In the genomic region with DNA sequence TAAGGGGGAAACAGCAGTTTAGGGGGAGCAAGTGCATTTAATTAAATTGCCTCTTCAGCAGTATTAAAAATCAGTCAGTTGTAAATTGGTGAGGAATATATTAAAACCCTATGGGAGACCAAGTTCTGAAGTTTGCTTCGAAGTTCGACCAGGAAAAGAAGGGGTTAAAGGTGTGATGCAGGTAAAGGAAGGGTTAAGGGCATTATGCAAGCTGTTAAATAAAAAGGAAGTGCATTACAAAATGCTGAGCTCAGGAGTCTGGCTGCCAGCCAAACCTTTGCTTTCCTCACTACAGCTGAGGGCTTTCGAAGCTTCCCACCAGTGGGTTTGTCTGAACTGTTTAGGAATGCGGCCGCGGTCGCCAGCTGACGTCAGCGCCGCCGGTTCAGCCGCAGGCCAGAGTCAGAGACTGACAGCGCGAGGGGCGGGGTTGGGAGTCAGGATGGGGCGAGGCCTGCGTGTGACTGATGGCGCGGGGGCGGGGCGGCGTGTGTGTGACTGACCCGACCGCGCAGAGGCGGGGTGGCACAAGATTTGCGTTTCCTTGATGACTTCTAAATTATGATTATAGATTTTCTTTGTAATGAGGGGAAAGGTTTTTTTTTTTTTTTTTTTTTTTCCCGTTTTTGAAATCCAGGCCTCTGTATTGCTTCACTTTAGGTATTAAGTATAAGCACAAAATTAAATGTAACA, we compare ENCODE assay signal across 1 cellular context.
TF ChIP-seq lines count a peak whose summit lies in the region.

No MANE protein-coding gene starts in this region.

TF ChIP-seq in K562, 482 proteins besides CTCF, POLR2A, EP300 and RAD21 (continued from another document and continues in another):
- TF ChIP-seq, protein P1, sequence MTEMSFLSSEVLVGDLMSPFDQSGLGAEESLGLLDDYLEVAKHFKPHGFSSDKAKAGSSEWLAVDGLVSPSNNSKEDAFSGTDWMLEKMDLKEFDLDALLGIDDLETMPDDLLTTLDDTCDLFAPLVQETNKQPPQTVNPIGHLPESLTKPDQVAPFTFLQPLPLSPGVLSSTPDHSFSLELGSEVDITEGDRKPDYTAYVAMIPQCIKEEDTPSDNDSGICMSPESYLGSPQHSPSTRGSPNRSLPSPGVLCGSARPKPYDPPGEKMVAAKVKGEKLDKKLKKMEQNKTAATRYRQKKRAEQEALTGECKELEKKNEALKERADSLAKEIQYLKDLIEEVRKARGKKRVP (CRISPR knock-in tag; IDR thresholded peaks at IDR 0.05), result no peak
- TF ChIP-seq ZNF76 (CRISPR knock-in tag; IDR thresholded peaks at IDR 0.05; ENCODE audit: borderline replicate concordance) (no peak), ZNF263 (CRISPR knock-in tag; IDR thresholded peaks at IDR 0.05; ENCODE audit: borderline replicate concordance) (no peak), ZBED1 (IDR thresholded peaks at IDR 0.05) (no peak), TRIM24 (IDR thresholded peaks at IDR 0.05) (peak; percentile 66 to 74), ZNF3 (CRISPR knock-in tag; IDR thresholded peaks at IDR 0.05) (no peak), CBX2 (IDR thresholded peaks at IDR 0.05; ENCODE audit: insufficient read depth, low read length, poor library complexity, severe bottlenecking) (no peak), KAT7 (CRISPR knock-in tag; IDR thresholded peaks at IDR 0.05; ENCODE audit: borderline replicate concordance) (no peak), ZNF444 (CRISPR knock-in tag; IDR thresholded peaks at IDR 0.05) (no peak), ATF7 (IDR thresholded peaks at IDR 0.05) (peak; percentile 98), ZNF551 (CRISPR knock-in tag; IDR thresholded peaks at IDR 0.05) (no peak), POLR3A (IDR thresholded peaks at IDR 0.05; ENCODE audit: borderline replicate concordance, extremely low read depth, insufficient read depth, insufficient read length) (no peak), ZNF778 (CRISPR knock-in tag; IDR thresholded peaks at IDR 0.05) (no peak), RBM25 (IDR thresholded peaks at IDR 0.05; ENCODE audit: low read depth, low read length, severe bottlenecking) (no peak), PHF20 (IDR thresholded peaks at IDR 0.05; ENCODE audit: partially characterized antibody) (peak; percentile 54), TGIF2 (CRISPR knock-in tag; IDR thresholded peaks at IDR 0.05) (no peak), SMAD4 (CRISPR knock-in tag; conservative IDR thresholded peaks at IDR 0.05) (peak; percentile 95), CTBP1 (IDR thresholded peaks at IDR 0.05; ENCODE audit: borderline replicate concordance) (peak; percentile 65; the same call in 1 of the 2 replicates), CBX8 (IDR thresholded peaks at IDR 0.05; ENCODE audit: borderline replicate concordance, extremely low read depth, low read depth, low read length, poor library complexity, severe bottlenecking) (no peak), NFE2L1 (tag; IDR thresholded peaks at IDR 0.05; ENCODE audit: borderline replicate concordance, low read depth) (no peak)
- TF ChIP-seq, protein P2, sequence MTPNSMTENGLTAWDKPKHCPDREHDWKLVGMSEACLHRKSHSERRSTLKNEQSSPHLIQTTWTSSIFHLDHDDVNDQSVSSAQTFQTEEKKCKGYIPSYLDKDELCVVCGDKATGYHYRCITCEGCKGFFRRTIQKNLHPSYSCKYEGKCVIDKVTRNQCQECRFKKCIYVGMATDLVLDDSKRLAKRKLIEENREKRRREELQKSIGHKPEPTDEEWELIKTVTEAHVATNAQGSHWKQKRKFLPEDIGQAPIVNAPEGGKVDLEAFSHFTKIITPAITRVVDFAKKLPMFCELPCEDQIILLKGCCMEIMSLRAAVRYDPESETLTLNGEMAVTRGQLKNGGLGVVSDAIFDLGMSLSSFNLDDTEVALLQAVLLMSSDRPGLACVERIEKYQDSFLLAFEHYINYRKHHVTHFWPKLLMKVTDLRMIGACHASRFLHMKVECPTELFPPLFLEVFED (CRISPR knock-in tag; conservative IDR thresholded peaks at IDR 0.05), result no peak
- TF ChIP-seq, protein P3, sequence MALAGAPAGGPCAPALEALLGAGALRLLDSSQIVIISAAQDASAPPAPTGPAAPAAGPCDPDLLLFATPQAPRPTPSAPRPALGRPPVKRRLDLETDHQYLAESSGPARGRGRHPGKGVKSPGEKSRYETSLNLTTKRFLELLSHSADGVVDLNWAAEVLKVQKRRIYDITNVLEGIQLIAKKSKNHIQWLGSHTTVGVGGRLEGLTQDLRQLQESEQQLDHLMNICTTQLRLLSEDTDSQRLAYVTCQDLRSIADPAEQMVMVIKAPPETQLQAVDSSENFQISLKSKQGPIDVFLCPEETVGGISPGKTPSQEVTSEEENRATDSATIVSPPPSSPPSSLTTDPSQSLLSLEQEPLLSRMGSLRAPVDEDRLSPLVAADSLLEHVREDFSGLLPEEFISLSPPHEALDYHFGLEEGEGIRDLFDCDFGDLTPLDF (CRISPR knock-in tag; IDR thresholded peaks at IDR 0.05), result no peak
- TF ChIP-seq, protein P4, sequence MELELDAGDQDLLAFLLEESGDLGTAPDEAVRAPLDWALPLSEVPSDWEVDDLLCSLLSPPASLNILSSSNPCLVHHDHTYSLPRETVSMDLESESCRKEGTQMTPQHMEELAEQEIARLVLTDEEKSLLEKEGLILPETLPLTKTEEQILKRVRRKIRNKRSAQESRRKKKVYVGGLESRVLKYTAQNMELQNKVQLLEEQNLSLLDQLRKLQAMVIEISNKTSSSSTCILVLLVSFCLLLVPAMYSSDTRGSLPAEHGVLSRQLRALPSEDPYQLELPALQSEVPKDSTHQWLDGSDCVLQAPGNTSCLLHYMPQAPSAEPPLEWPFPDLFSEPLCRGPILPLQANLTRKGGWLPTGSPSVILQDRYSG (tag; conservative IDR thresholded peaks at IDR 0.05; ENCODE audit: low read depth), result no peak
- TF ChIP-seq, protein P5, sequence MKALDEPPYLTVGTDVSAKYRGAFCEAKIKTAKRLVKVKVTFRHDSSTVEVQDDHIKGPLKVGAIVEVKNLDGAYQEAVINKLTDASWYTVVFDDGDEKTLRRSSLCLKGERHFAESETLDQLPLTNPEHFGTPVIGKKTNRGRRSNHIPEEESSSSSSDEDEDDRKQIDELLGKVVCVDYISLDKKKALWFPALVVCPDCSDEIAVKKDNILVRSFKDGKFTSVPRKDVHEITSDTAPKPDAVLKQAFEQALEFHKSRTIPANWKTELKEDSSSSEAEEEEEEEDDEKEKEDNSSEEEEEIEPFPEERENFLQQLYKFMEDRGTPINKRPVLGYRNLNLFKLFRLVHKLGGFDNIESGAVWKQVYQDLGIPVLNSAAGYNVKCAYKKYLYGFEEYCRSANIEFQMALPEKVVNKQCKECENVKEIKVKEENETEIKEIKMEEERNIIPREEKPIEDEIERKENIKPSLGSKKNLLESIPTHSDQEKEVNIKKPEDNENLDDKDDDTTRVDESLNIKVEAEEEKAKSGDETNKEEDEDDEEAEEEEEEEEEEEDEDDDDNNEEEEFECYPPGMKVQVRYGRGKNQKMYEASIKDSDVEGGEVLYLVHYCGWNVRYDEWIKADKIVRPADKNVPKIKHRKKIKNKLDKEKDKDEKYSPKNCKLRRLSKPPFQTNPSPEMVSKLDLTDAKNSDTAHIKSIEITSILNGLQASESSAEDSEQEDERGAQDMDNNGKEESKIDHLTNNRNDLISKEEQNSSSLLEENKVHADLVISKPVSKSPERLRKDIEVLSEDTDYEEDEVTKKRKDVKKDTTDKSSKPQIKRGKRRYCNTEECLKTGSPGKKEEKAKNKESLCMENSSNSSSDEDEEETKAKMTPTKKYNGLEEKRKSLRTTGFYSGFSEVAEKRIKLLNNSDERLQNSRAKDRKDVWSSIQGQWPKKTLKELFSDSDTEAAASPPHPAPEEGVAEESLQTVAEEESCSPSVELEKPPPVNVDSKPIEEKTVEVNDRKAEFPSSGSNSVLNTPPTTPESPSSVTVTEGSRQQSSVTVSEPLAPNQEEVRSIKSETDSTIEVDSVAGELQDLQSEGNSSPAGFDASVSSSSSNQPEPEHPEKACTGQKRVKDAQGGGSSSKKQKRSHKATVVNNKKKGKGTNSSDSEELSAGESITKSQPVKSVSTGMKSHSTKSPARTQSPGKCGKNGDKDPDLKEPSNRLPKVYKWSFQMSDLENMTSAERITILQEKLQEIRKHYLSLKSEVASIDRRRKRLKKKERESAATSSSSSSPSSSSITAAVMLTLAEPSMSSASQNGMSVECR (CRISPR knock-in tag; IDR thresholded peaks at IDR 0.05), result 0 out of 2 replicates have a peak, but pooled peaks have one; percentile 39
- TF ChIP-seq, protein P6, sequence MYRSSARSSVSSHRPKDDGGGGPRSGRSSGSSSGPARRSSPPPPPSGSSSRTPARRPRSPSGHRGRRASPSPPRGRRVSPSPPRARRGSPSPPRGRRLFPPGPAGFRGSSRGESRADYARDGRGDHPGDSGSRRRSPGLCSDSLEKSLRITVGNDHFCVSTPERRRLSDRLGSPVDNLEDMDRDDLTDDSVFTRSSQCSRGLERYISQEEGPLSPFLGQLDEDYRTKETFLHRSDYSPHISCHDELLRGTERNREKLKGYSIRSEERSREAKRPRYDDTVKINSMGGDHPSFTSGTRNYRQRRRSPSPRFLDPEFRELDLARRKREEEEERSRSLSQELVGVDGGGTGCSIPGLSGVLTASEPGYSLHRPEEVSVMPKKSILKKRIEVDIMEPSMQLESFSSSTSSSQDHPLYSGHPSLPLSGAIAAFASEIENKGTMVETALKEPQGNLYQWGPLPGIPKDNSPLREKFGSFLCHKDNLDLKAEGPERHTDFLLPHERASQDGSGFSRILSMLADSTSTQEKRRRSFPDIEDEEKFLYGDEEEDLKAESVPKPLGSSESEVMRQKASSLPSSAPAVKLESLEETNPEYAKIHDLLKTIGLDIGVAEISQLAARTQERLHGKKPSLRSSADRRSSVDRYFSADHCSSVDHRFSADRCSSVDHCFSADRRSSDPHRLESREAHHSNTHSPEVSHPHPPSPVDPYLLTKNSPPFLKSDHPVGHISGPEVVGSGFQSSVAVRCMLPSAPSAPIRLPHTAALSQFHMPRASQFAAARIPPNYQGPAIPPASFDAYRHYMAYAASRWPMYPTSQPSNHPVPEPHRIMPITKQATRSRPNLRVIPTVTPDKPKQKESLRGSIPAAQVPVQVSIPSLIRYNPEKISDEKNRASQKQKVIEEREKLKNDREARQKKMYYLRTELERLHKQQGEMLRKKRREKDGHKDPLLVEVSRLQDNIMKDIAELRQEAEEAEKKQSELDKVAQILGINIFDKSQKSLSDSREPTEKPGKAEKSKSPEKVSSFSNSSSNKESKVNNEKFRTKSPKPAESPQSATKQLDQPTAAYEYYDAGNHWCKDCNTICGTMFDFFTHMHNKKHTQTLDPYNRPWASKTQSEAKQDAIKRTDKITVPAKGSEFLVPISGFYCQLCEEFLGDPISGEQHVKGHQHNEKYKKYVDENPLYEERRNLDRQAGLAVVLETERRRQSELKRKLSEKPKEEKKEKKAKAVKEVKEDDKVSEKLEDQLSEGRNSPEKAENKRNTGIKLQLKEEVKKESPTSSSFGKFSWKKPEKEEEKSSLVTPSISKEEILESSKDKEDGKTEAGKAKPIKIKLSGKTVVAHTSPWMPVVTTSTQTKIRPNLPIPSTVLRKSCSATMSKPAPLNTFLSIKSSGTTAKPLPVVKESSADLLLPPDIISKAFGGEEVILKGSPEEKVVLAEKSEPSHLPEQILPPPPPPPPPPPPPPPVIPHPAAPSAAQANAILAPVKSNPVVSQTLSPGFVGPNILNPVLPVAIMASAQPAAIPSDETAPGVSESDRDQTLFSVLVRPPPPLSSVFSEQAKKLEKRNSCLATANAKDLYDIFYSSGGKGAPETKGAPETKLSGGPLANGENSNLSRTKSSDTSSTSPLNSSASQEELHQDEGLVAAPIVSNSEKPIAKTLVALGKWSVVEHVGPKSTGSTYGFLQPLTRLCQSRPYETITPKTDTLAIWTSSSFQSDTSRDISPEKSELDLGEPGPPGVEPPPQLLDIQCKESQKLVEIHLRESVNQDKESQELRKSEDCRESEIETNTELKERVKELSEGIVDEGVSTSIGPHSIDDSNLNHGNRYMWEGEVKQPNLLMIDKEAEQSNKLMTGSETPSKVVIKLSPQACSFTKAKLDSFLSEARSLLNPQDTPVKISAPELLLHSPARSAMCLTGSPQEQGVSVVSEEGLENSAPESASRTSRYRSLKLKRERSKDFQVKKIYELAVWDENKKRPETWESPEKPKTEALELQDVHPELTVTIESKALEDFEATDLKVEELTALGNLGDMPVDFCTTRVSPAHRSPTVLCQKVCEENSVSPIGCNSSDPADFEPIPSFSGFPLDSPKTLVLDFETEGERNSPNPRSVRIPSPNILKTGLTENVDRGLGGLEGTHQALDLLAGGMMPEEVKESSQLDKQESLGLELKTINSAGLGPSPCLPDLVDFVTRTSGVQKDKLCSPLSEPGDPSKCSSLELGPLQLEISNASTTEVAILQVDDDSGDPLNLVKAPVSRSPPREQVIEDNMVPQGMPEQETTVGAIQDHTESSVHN (IDR thresholded peaks at IDR 0.05; ENCODE audit: borderline replicate concordance in 1 of 2, low read depth in 1 of 2), result peak; percentile 53 to 100; a peak in 3 of 4 replicates
- TF ChIP-seq, protein P7, sequence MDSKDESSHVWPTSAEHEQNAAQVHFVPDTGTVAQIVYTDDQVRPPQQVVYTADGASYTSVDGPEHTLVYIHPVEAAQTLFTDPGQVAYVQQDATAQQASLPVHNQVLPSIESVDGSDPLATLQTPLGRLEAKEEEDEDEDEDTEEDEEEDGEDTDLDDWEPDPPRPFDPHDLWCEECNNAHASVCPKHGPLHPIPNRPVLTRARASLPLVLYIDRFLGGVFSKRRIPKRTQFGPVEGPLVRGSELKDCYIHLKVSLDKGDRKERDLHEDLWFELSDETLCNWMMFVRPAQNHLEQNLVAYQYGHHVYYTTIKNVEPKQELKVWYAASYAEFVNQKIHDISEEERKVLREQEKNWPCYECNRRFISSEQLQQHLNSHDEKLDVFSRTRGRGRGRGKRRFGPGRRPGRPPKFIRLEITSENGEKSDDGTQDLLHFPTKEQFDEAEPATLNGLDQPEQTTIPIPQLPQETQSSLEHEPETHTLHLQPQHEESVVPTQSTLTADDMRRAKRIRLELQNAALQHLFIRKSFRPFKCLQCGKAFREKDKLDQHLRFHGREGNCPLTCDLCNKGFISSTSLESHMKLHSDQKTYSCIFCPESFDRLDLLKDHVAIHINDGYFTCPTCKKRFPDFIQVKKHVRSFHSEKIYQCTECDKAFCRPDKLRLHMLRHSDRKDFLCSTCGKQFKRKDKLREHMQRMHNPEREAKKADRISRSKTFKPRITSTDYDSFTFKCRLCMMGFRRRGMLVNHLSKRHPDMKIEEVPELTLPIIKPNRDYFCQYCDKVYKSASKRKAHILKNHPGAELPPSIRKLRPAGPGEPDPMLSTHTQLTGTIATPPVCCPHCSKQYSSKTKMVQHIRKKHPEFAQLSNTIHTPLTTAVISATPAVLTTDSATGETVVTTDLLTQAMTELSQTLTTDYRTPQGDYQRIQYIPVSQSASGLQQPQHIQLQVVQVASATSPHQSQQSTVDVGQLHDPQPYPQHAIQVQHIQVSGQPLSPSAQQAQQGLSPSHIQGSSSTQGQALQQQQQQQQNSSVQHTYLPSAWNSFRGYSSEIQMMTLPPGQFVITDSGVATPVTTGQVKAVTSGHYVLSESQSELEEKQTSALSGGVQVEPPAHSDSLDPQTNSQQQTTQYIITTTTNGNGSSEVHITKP (IDR thresholded peaks at IDR 0.05; ENCODE audit: partially characterized antibody), result peak; percentile 68
- TF ChIP-seq, protein P8, sequence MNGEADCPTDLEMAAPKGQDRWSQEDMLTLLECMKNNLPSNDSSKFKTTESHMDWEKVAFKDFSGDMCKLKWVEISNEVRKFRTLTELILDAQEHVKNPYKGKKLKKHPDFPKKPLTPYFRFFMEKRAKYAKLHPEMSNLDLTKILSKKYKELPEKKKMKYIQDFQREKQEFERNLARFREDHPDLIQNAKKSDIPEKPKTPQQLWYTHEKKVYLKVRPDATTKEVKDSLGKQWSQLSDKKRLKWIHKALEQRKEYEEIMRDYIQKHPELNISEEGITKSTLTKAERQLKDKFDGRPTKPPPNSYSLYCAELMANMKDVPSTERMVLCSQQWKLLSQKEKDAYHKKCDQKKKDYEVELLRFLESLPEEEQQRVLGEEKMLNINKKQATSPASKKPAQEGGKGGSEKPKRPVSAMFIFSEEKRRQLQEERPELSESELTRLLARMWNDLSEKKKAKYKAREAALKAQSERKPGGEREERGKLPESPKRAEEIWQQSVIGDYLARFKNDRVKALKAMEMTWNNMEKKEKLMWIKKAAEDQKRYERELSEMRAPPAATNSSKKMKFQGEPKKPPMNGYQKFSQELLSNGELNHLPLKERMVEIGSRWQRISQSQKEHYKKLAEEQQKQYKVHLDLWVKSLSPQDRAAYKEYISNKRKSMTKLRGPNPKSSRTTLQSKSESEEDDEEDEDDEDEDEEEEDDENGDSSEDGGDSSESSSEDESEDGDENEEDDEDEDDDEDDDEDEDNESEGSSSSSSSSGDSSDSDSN (IDR thresholded peaks at IDR 0.05; ENCODE audit: borderline replicate concordance in 1 of 2, low read depth in 2 of 2, low read length in 2 of 2), result no peak
